8 cellular contexts compared by ENCODE assay signal in genomic region chr12:57764662-57765002, GRCh38. TPM values are rescaled to one million over a fixed set of nuclear protein-coding genes. Genes with fewer than 3 reads are reported as not detected.
A peak's percentile ranks its signal among the peaks of the same experiment; 100 is the strongest.
DNase-seq lines count a peak whose midpoint lies in the region; ATAC-seq and TF ChIP-seq lines count a peak whose summit lies in the region.

No MANE protein-coding gene starts in this region.

- peaks cover under 1 to 11% (median under 1%) of the 10 kb centered on the region in 5 donors for H3K36me3 Mint-ChIP-seq in naive thymus-derived CD4-positive, alpha-beta T cell

- TF ChIP-seq CTCF in GM06990 (IDR thresholded peaks at IDR 0.05; ENCODE audit: insufficient read depth, low read length, poor library complexity, severe bottlenecking) (no peak), brain microvascular endothelial cell (IDR thresholded peaks at IDR 0.05; ENCODE audit: low read depth, low read length, missing control alignments) (no peak)

- H3K36me3 ChIP-seq in GM06990 (ENCODE audit: control insufficient read depth, insufficient read depth, low read length) (peaks cover 2% of the 10 kb centered on the region; the same call in 1 of the 2 replicates), brain microvascular endothelial cell (replicated peaks) (peaks cover 6% of the 10 kb centered on the region)
- H3K36me3 ChIP-seq in naive thymus-derived CD4-positive, alpha-beta T cell (ENCODE audit: control insufficient read depth in 2 of 3, insufficient read depth in 3 of 3, low read length in 3 of 3): peaks cover 0 to 15% (median 0%) of the 10 kb centered on the region in 3 experiments

- H3K9me3 ChIP-seq in naive thymus-derived CD4-positive, alpha-beta T cell (ENCODE audit: control insufficient read depth in 2 of 3, low read length in 3 of 3): no peaks in the 10 kb centered on the region

- CTCF ChIA-PET in naive thymus-derived CD4-positive, alpha-beta T cell (lab: Charles Lee): interaction anchor here (0.6 to 1.4 kb wide), 7 partner anchors 8 to 182 kb away, joined by 3 to 5 read pairs (median 3); partner anchors contain the start of gene AVIL

- H3K4me1 Mint-ChIP-seq in naive thymus-derived CD4-positive, alpha-beta T cell: peaks cover 18 to 42% (median 33%) of the 10 kb centered on the region in 7 donors

- DNase-seq in GM06990 (ENCODE audit: extremely low read depth, insufficient read length) (no peak), brain microvascular endothelial cell (no peak), NCI-H226 (no peak), HuH-7 (ENCODE audit: low spot score) (no peak), GM03348 (ENCODE audit: low spot score) (no peak), ACHN (no peak)
- DNase-seq in naive thymus-derived CD4-positive, alpha-beta T cell: no peak

- H3K4me1 ChIP-seq in naive thymus-derived CD4-positive, alpha-beta T cell (ENCODE audit: control insufficient read depth in 2 of 2, insufficient read depth in 2 of 2, low read length in 2 of 2): peaks cover 15 to 30% of the 10 kb centered on the region in 2 donors

- H3K27me3 ChIP-seq in GM06990 (replicated peaks; ENCODE audit: control insufficient read depth, insufficient read depth, low read length): no peaks in the 10 kb centered on the region; the same call in 1 of the 2 replicates
- peaks cover 27% of the 10 kb centered on the region for H3K27me3 ChIP-seq in brain microvascular endothelial cell (replicated peaks)
- H3K27me3 ChIP-seq in naive thymus-derived CD4-positive, alpha-beta T cell (ENCODE audit: control insufficient read depth in 2 of 2, insufficient read depth in 2 of 2, low read length in 2 of 2): peaks cover 0 to 12% of the 10 kb centered on the region in 2 donors

- intact Hi-C loops in naive thymus-derived CD4-positive, alpha-beta T cell (cut with micrococcal nuclease): loop anchor here (1.0 kb wide), 2 partner anchors 8 to 141 kb away; no protein-coding TSS in a partner anchor

- H3K4me3 ChIP-seq in GM06990 (replicated peaks; ENCODE audit: low read depth, low read length) (peak overlapping the region; percentile 54), brain microvascular endothelial cell (ENCODE audit: low read depth, low read length) (peak overlapping the region; percentile 39)
- peak overlapping the region; percentile 70 for H3K4me3 ChIP-seq in naive thymus-derived CD4-positive, alpha-beta T cell (ENCODE audit: low read length)

- no peak overlapping the region for H3K27ac ChIP-seq in brain microvascular endothelial cell
- no peak overlapping the region for H3K27ac ChIP-seq in naive thymus-derived CD4-positive, alpha-beta T cell (ENCODE audit: low read depth, low read length)

- peaks cover 9 to 27% (median 17%) of the 10 kb centered on the region in 5 donors for H3K27me3 Mint-ChIP-seq in naive thymus-derived CD4-positive, alpha-beta T cell

- peak; percentile 5 for ATAC-seq in HG03378 (IDR thresholded peaks at IDR 0.05; ENCODE audit: unreplicated experiment)
- ATAC-seq in naive thymus-derived CD4-positive, alpha-beta T cell: peak; percentile 6

- in situ Hi-C loops in brain microvascular endothelial cell (cut with HindIII; ENCODE audit: low pct_ligation_motif_present, low sequenced_read_pairs) (no loop called here), ACHN (cut with HindIII; ENCODE audit: low pct_ligation_motif_present, low pct_unique_long_range_greater_than_20kb, low sequenced_read_pairs) (no loop called here)

- peak overlapping the region; percentile 70 to 93 (median 88) for H3K4me3 Mint-ChIP-seq in naive thymus-derived CD4-positive, alpha-beta T cell

- no peaks in the 10 kb centered on the region for H3K9me3 Mint-ChIP-seq in naive thymus-derived CD4-positive, alpha-beta T cell

- POLR2A ChIA-PET in naive thymus-derived CD4-positive, alpha-beta T cell (lab: Charles Lee): interaction anchor here (0.6 to 2.3 kb wide), 6 partner anchors 11 to 46 kb away, joined by 3 to 7 read pairs (median 4); partner anchors contain the start of genes CDK4 and TSFM

- H3K27ac Mint-ChIP-seq in naive thymus-derived CD4-positive, alpha-beta T cell: peak overlapping the region in 2 of 9 donors; percentile 62 to 71

RNA-seq across cellular contexts. Expression of gene CYP27B1, which starts 2.2 kb away (rescaled TPM):
- total RNA-seq in naive thymus-derived CD4-positive, alpha-beta T cell: 1 to 10 TPM in 4 of 5 experiments, under 1 TPM in 1; 0.97 to 2.6 (median 1.7) TPM
- polyA plus RNA-seq in naive thymus-derived CD4-positive, alpha-beta T cell: under 1 TPM in 1 of 2 donors, not detected in 1; 0.20 TPM

RNA-seq across cellular contexts. Expression of gene METTL1, which starts 7.3 kb away (rescaled TPM):
- 10 to 100 TPM; 11.8 to 30.9 (median 16.0) TPM for total RNA-seq in naive thymus-derived CD4-positive, alpha-beta T cell
- 10 to 100 TPM; 13.1 to 20.5 TPM for polyA plus RNA-seq in naive thymus-derived CD4-positive, alpha-beta T cell

RNA-seq across cellular contexts. Expression of gene EEF1AKMT3, which starts 7.8 kb away (rescaled TPM):
- total RNA-seq in naive thymus-derived CD4-positive, alpha-beta T cell: 1 to 10 TPM; 1.4 to 5.0 (median 2.1) TPM
- polyA plus RNA-seq in naive thymus-derived CD4-positive, alpha-beta T cell: 1 to 10 TPM; 3.0 to 3.2 TPM

RNA-seq across cellular contexts. Expression of gene MARCHF9, which starts 9.7 kb away (rescaled TPM):
- total RNA-seq in naive thymus-derived CD4-positive, alpha-beta T cell: 10 to 100 TPM; 27.8 to 61.7 (median 44.4) TPM
- polyA plus RNA-seq in naive thymus-derived CD4-positive, alpha-beta T cell: 1 to 10 TPM; 3.2 to 6.6 TPM

RNA-seq across cellular contexts. Expression of gene CDK4, which starts 12.5 kb away (rescaled TPM):
- total RNA-seq in naive thymus-derived CD4-positive, alpha-beta T cell: 100 to 1,000 TPM in 1 of 5 experiments, 10 to 100 TPM in 4; 23.8 to 108 (median 42.9) TPM
- 100 to 1,000 TPM in 1 of 2 donors, 10 to 100 TPM in 1; 77.6 to 105 TPM for polyA plus RNA-seq in naive thymus-derived CD4-positive, alpha-beta T cell
